In genomic region chr2:85318222-85319182, GRCh38 we compare ENCODE assay signal across 8 cellular contexts. TPM values are rescaled to one million over a fixed set of nuclear protein-coding genes. Genes with fewer than 3 reads are reported as not detected.
DNase-seq lines count a peak whose midpoint lies in the region; TF ChIP-seq lines count a peak whose summit lies in the region.

No MANE protein-coding gene starts in this region.

- peak overlapping the region; percentile 72 for H3K27ac Mint-ChIP-seq in HFFc6

- H3K9me3 ChIP-seq in testis = no peaks in the 10 kb centered on the region

- H3K4me3 ChIP-seq in AG10803 (ENCODE audit: low read length) = no peak overlapping the region
- no peak overlapping the region for H3K4me3 ChIP-seq in testis

- H3K36me3 ChIP-seq in testis (ENCODE audit: low read depth, missing control alignments) = no peaks in the 10 kb centered on the region

- H3K9me3 Mint-ChIP-seq in HFFc6 = no peaks in the 10 kb centered on the region

- H3K4me3 Mint-ChIP-seq in HFFc6 = peak overlapping the region; percentile 52; the same call in 1 of the 2 replicates

- H3K27ac ChIP-seq in testis = no peak overlapping the region

- DNase-seq in AG10803 (ENCODE audit: low read depth) = peak; percentile 84
- DNase-seq in HFFc6 = peak; percentile 88
- peak; percentile 52 to 54 for DNase-seq in activated T-cell treated with anti-CD3 and anti-CD28 coated beads, Interleukin-2, amount 50 U/mL, for 48 hours
- peak; percentile 18 to 63 for DNase-seq in lung microvascular endothelial cell (ENCODE audit: low read depth in 2 of 2)
- DNase-seq in testis = no peak
- no peak for DNase-seq in hypothalamus (lab: John Stamatoyannopoulos, UW)
- DNase-seq in NCI-H1694 treated with DMSO at 0.1 percent for 48 hours (lab: John Stamatoyannopoulos, UW) = no peak
- no peak for DNase-seq in NCI-H82 treated with DMSO at 0.1 percent for 48 hours (lab: John Stamatoyannopoulos, UW; ENCODE audit: unreplicated experiment)

- 83 to 94% methylated on average over 13 of the region's 13 CpGs for WGBS in testis, 2 donors

- intact Hi-C loops in testis (cut with DNase I; ENCODE audit: low total_unique reads) = no loop called here

- H3K36me3 Mint-ChIP-seq in HFFc6 (ENCODE audit: low read depth) = peaks cover 55% of the 10 kb centered on the region

- peaks cover 5% of the 10 kb centered on the region for H3K27me3 Mint-ChIP-seq in HFFc6 (ENCODE audit: insufficient read depth)

- TF ChIP-seq CTCF in AG10803 (conservative IDR thresholded peaks at IDR 0.05; ENCODE audit: low read length) = no peak
- no peak for TF ChIP-seq CTCF in HFFc6 (IDR thresholded peaks at IDR 0.05)
- TF ChIP-seq CTCF in testis (IDR thresholded peaks at IDR 0.05) = no peak

- H3K27me3 ChIP-seq in testis = no peaks in the 10 kb centered on the region

- H3K4me1 ChIP-seq in testis = peaks cover 9% of the 10 kb centered on the region

- no peak for TF ChIP-seq POLR2A in testis (IDR thresholded peaks at IDR 0.05)

- peaks cover 63% of the 10 kb centered on the region for H3K4me1 Mint-ChIP-seq in HFFc6 (ENCODE audit: low read depth)

RNA-seq across cellular contexts. Expression of gene TGOLN2, which starts 9.3 kb away (rescaled TPM):
- total RNA-seq in HFFc6 (2021; fragmentation: NEBNext Ultra II Directional; extraction: Animal tissue kit (Norgen Biotek cat#: 25700)) = 100 to 1,000 TPM; 143 to 161 (median 150) TPM
- total RNA-seq in lung microvascular endothelial cell (50.1 and 62.7 TPM in 2 replicates), testis (100 to 1,000 TPM; 115 to 143 TPM)
- 80.6 TPM for polyA plus RNA-seq in testis (ENCODE audit: insufficient read depth, low read depth, low replicate concordance)

RNA-seq across cellular contexts. Expression of gene RETSAT, which starts 35.8 kb away (rescaled TPM):
- 10 to 100 TPM; 36.3 to 50.4 (median 39.0) TPM for total RNA-seq in HFFc6 (2021; fragmentation: NEBNext Ultra II Directional; extraction: Animal tissue kit (Norgen Biotek cat#: 25700))
- total RNA-seq in lung microvascular endothelial cell (50.3 and 63.5 TPM in 2 replicates), testis (10 to 100 TPM; 54.0 to 60.5 TPM)
- polyA plus RNA-seq in testis (ENCODE audit: insufficient read depth, low read depth, low replicate concordance) = 49.7 TPM

RNA-seq across cellular contexts. Expression of gene ELMOD3, which starts 36.1 kb away (rescaled TPM):
- 10 to 100 TPM in 2 of 6 experiments, 1 to 10 TPM in 4; 7.0 to 10.9 (median 9.3) TPM for total RNA-seq in HFFc6 (2021; fragmentation: NEBNext Ultra II Directional; extraction: Animal tissue kit (Norgen Biotek cat#: 25700))
- 6.1 and 10.1 TPM in 2 replicates for total RNA-seq in lung microvascular endothelial cell
- 10 to 100 TPM; 38.4 to 51.6 TPM for total RNA-seq in testis
- polyA plus RNA-seq in testis (ENCODE audit: insufficient read depth, low read depth, low replicate concordance) = 26.2 TPM

Comparison
In these comparisons a context has a peak if more than half of its experiments do, and no peak if none do; other contexts are left out.
1. DNase-seq: peak in AG10803 (single experiment), HFFc6 (single experiment), activated T-cell treated with anti-CD3 and anti-CD28 coated beads, Interleukin-2, amount 50 U/mL, for 48 hours (2 of 2) and lung microvascular endothelial cell (2 of 2); none in testis (single experiment), hypothalamus (0 of 51), NCI-H1694 treated with DMSO at 0.1 percent for 48 hours (single experiment) and NCI-H82 treated with DMSO at 0.1 percent for 48 hours (single experiment).